ENCODE assay signal across 16 cellular contexts in the genomic region with DNA sequence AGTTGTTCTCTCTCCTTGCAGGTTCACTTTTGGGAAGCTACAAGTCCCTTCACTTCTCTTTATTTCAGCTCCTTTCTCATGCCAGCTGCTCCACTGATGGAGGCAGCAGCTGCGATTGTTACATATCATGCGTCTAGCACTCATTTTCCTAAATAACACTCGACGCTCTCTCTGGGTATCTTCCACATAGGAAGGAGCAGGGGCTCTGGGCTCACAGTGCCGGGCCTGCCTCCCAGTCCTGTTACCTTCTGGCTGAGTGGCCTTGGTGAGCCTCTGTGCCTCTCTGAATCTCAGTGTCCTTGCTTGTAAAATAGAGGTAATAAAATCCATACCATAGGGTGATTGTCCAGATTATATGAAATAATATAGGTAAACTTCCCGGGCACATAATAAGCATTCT.
A peak's percentile ranks its signal among the peaks of the same experiment; 100 is the strongest.
DNase-seq lines count a peak whose midpoint lies in the region; ATAC-seq and TF ChIP-seq lines count a peak whose summit lies in the region.
"Had no signal": no experiment of that assay in that cellular context is flagged by ENCODE, and none has a peak within 500 bp of the region (broad histone marks: within the 10 kb centered on the region; RNA-seq: fewer than 3 reads in every experiment).

No MANE protein-coding gene starts in this region.

- TF ChIP-seq POLR2A in IMR-90 (IDR thresholded peaks at IDR 0.05; ENCODE audit: low read depth, low read length) (no peak), adrenal gland (IDR thresholded peaks at IDR 0.05) (no peak)

- no peak overlapping the region for H3K27ac ChIP-seq in CD4-positive, alpha-beta memory T cell (ENCODE audit: low read depth, low read length)
- H3K27ac ChIP-seq in IMR-90 (ENCODE audit: insufficient read depth, low read length) = no peak overlapping the region
- peak overlapping the region; percentile 34 to 74 (median 52) for H3K27ac ChIP-seq in adrenal gland
- peak overlapping the region; percentile 68 for H3K27ac ChIP-seq in neutrophil
- H3K27ac ChIP-seq: breast epithelium had no signal

- no peaks in the 10 kb centered on the region for H3K9me3 ChIP-seq in CD4-positive, alpha-beta memory T cell (ENCODE audit: control insufficient read depth in 1 of 2, low read length in 2 of 2)
- H3K9me3 ChIP-seq in IMR-90 (ENCODE audit: control insufficient read depth, insufficient read depth, low read length) (no peaks in the 10 kb centered on the region), adrenal gland (replicated peaks in 1 of 3) (no peaks in the 10 kb centered on the region), neutrophil (no peaks in the 10 kb centered on the region)
- H3K9me3 ChIP-seq: breast epithelium, tibial nerve had no signal

- H3K9ac ChIP-seq in IMR-90 (ENCODE audit: low read depth, low read length) = no peak overlapping the region

- DNase-seq in CD4-positive, alpha-beta memory T cell = no peak
- DNase-seq in IMR-90 (no peak), adrenal gland (peak in 1 of 7 donors; percentile 19), NCI-H1694 treated with DMSO at 0.1 percent for 48 hours (lab: John Stamatoyannopoulos, UW) (no peak), sciatic nerve (ENCODE audit: low spot score) (no peak), GM13977 (ENCODE audit: low spot score) (no peak)
- DNase-seq: activated naive CD4-positive, alpha-beta T cell treated with anti-CD3 and anti-CD28 coated beads, Interleukin-2, amount 10 ng/mL, durations not matched to agents 7 days and 5 days; DMS153; NCI-H345 had no signal

- H3K4me3 ChIP-seq in CD4-positive, alpha-beta memory T cell (ENCODE audit: low read length in 2 of 2) = no peak overlapping the region
- H3K4me3 ChIP-seq in IMR-90 (ENCODE audit: insufficient read depth, low read depth, low read length) (no peak overlapping the region), adrenal gland (no peak overlapping the region), neutrophil (ENCODE audit: low read depth in 1 of 2, low read length in 1 of 2) (no peak overlapping the region)
- H3K4me3 ChIP-seq: breast epithelium, tibial nerve had no signal

- no peak overlapping the region for H3K56ac ChIP-seq in IMR-90 (ENCODE audit: extremely low read depth, insufficient read depth, low read length)

- H3K4me1 Mint-ChIP-seq in CD4-positive, alpha-beta memory T cell = peaks cover 19 to 56% (median 40%) of the 10 kb centered on the region in 4 donors

- H3K23ac ChIP-seq in IMR-90 (ENCODE audit: low read depth, low read length) = no peak overlapping the region

- H4K8ac ChIP-seq in IMR-90 (ENCODE audit: low read depth in 2 of 2, low read length in 2 of 2) = peak overlapping the region in 1 of 2 experiments; percentile 53; a peak in 2 of 4 replicates

- CTCF ChIA-PET in CD4-positive, alpha-beta memory T cell (lab: Charles Lee; ENCODE audit: partially characterized antibody) = interaction anchor here (0.8 kb wide), 2 partner anchors 9 to 57 kb away, joined by 3 read pairs; no protein-coding TSS in a partner anchor
- CTCF ChIA-PET in IMR-90 (lab: Yijun Ruan, JAX) = no interaction called here

- H2BK15ac ChIP-seq in IMR-90 (ENCODE audit: low read depth, low read length) = peak overlapping the region; percentile 53; the same call in 1 of the 3 replicates

- H4K91ac ChIP-seq in IMR-90 (ENCODE audit: insufficient read depth, low read depth, low read length) = peak overlapping the region; percentile 20

- peak overlapping the region; percentile 5; the same call in 1 of the 2 replicates for H2BK120ac ChIP-seq in IMR-90 (ENCODE audit: low read depth, low read length)

- H3K14ac ChIP-seq in IMR-90 (replicated peaks; ENCODE audit: low read depth, low read length) = peak overlapping the region; percentile 61; the same call in 1 of the 2 replicates

- no peaks in the 10 kb centered on the region for H3K4me1 ChIP-seq in CD4-positive, alpha-beta memory T cell (ENCODE audit: insufficient read depth, low read length)
- H3K4me1 ChIP-seq in IMR-90 (ENCODE audit: control insufficient read depth, insufficient read depth, low read length) = peaks cover 39% of the 10 kb centered on the region
- peaks cover 43 to 49% of the 10 kb centered on the region in 2 donors for H3K4me1 ChIP-seq in adrenal gland (replicated peaks in 1 of 2)
- peaks cover 46 to 57% of the 10 kb centered on the region in 2 experiments for H3K4me1 ChIP-seq in neutrophil (ENCODE audit: control insufficient read depth in 1 of 2, insufficient read depth in 1 of 2, low read depth in 1 of 2, low read length in 1 of 2)
- H3K4me1 ChIP-seq: breast epithelium had no signal

- peaks cover 0 to 2% (median 0%) of the 10 kb centered on the region in 8 donors for H3K9me3 Mint-ChIP-seq in CD4-positive, alpha-beta memory T cell
- H3K9me3 Mint-ChIP-seq: activated naive CD4-positive, alpha-beta T cell treated with anti-CD3 and anti-CD28 coated beads, Interleukin-2, amount 10 ng/mL, durations not matched to agents 7 days and 5 days; nephron; stimulated activated memory B cell treated with anti-CD40 and anti-IgM and Interleukin-4, amounts not matched to agents 10 μg/mL and 1 μg/mL and 100 μg/mL, for 72 hours had no signal

- TF ChIP-seq CTCF in IMR-90 (conservative IDR thresholded peaks at IDR 0.05; ENCODE audit: low read depth, low read length) = no peak
- TF ChIP-seq CTCF in adrenal gland (IDR thresholded peaks at IDR 0.05) = no peak
- TF ChIP-seq CTCF in neutrophil (IDR thresholded peaks at IDR 0.05) = no peak
- TF ChIP-seq CTCF in GM13977 (IDR thresholded peaks at IDR 0.05; ENCODE audit: extremely low read depth, insufficient read depth, missing control alignments) = no peak

- dilution Hi-C loops in IMR-90 (cut with HindIII; ENCODE audit: low sequenced_read_pairs, unreplicated experiment) = no loop called here

- no peaks in the 10 kb centered on the region for H4K20me1 ChIP-seq in IMR-90 (ENCODE audit: insufficient read depth, low read length)

- H3K27ac Mint-ChIP-seq in CD4-positive, alpha-beta memory T cell = peak overlapping the region in 6 of 7 donors; percentile 13 to 79 (median 43)
- H3K27ac Mint-ChIP-seq: stimulated activated memory B cell treated with anti-CD40 and anti-IgM and Interleukin-4, amounts not matched to agents 10 μg/mL and 1 μg/mL and 100 μg/mL, for 72 hours had no signal

- peak overlapping the region; percentile 65 for H2AK5ac ChIP-seq in IMR-90 (ENCODE audit: low read depth, low read length)

- H3K79me1 ChIP-seq in IMR-90 (ENCODE audit: low read depth in 1 of 2, low read length in 2 of 2) = peaks cover 9% of the 10 kb centered on the region in 2 experiments; a peak in 3 of 4 replicates

- H2AK9ac ChIP-seq in IMR-90 (replicated peaks; ENCODE audit: low read depth, low read length, poor library complexity) = no peak overlapping the region

- no CpG with 5 or more reads among the region's 6 CpGs for WGBS in IMR-90 (ENCODE audit: extremely low coverage in 2 of 2, insufficient read length in 1 of 2), 2 experiments
- 70 to 76% (median 73%) methylated on average over 6 of the region's 6 CpGs for WGBS in adrenal gland, 4 donors

- peaks cover 66 to 85% of the 10 kb centered on the region in 2 donors for H3K36me3 Mint-ChIP-seq in CD4-positive, alpha-beta memory T cell
- H3K36me3 Mint-ChIP-seq: stimulated activated memory B cell treated with anti-CD40 and anti-IgM and Interleukin-4, amounts not matched to agents 10 μg/mL and 1 μg/mL and 100 μg/mL, for 72 hours had no signal

- TF ChIP-seq RAD21 in IMR-90 (IDR thresholded peaks at IDR 0.05; ENCODE audit: low read length) = no peak

- no peak overlapping the region for H2AFZ ChIP-seq in IMR-90 (replicated peaks; ENCODE audit: low read length, poor library complexity)

- H3K27me3 Mint-ChIP-seq in CD4-positive, alpha-beta memory T cell = no peaks in the 10 kb centered on the region
- H3K27me3 Mint-ChIP-seq: activated naive CD4-positive, alpha-beta T cell treated with anti-CD3 and anti-CD28 coated beads, Interleukin-2, amount 10 ng/mL, durations not matched to agents 7 days and 5 days; stimulated activated memory B cell treated with anti-CD40 and anti-IgM and Interleukin-4, amounts not matched to agents 10 μg/mL and 1 μg/mL and 100 μg/mL, for 72 hours had no signal

- intact Hi-C loops in CD4-positive, alpha-beta memory T cell (cut with micrococcal nuclease) = loop anchor here (5.0 to 10.0 kb wide), 2 partner anchors 34 to 238 kb away; no protein-coding TSS in a partner anchor
- intact Hi-C loops in IMR-90 (cut with micrococcal nuclease) = no loop called here
- intact Hi-C loops in adrenal gland (cut with DNase I) = no loop called here
- intact Hi-C loops in sciatic nerve (cut with DNase I) = no loop called here

- peak overlapping the region; percentile 3; the same call in 1 of the 2 replicates for H3K4ac ChIP-seq in IMR-90 (ENCODE audit: low read depth, low read length)

- H3K18ac ChIP-seq in IMR-90 (ENCODE audit: low read depth, low read length) = peak overlapping the region; percentile 2

- peak overlapping the region; percentile 1; the same call in 1 of the 2 replicates for H4K5ac ChIP-seq in IMR-90 (ENCODE audit: low read depth, low read length)

- peaks cover 72% of the 10 kb centered on the region for H3K36me3 ChIP-seq in CD4-positive, alpha-beta memory T cell (ENCODE audit: insufficient read depth, low read length)
- H3K36me3 ChIP-seq in IMR-90 (ENCODE audit: control insufficient read depth, insufficient read depth, low read length) (no peaks in the 10 kb centered on the region), adrenal gland (replicated peaks in 1 of 2) (no peaks in the 10 kb centered on the region), neutrophil (no peaks in the 10 kb centered on the region)
- H3K36me3 ChIP-seq: breast epithelium, tibial nerve had no signal

- POLR2A ChIA-PET in CD4-positive, alpha-beta memory T cell (lab: Charles Lee; ENCODE audit: partially characterized antibody) = interaction anchor here (1.3 kb wide), 1 partner anchor 55 kb away, joined by 4 read pairs; no protein-coding TSS in a partner anchor
- POLR2A ChIA-PET in IMR-90 (lab: Charles Lee; ENCODE audit: unreplicated experiment) = no interaction called here

- H2BK5ac ChIP-seq in IMR-90 (ENCODE audit: low read depth, low read length, poor library complexity, severe bottlenecking) = no peak overlapping the region

- H3K4me2 ChIP-seq in IMR-90 (ENCODE audit: low read depth, low read length) = no peak overlapping the region

- no TSS peak for BruUV-seq in IMR-90 (replicated peaks; lab: Mats Ljungman, UMichigan)

- peak overlapping the region in 1 of 8 donors; percentile 41 for H3K4me3 Mint-ChIP-seq in CD4-positive, alpha-beta memory T cell
- H3K4me3 Mint-ChIP-seq: activated naive CD4-positive, alpha-beta T cell treated with anti-CD3 and anti-CD28 coated beads, Interleukin-2, amount 10 ng/mL, durations not matched to agents 7 days and 5 days; nephron; stimulated activated memory B cell treated with anti-CD40 and anti-IgM and Interleukin-4, amounts not matched to agents 10 μg/mL and 1 μg/mL and 100 μg/mL, for 72 hours had no signal

- in situ Hi-C loops in IMR-90 (cut with MboI; ENCODE audit: low sequenced_read_pairs) (no loop called here), GM13977 (cut with MboI; ENCODE audit: low pct_unique_long_range_greater_than_20kb, low sequenced_read_pairs, unreplicated experiment) (no loop called here)

- H3K27me3 ChIP-seq in CD4-positive, alpha-beta memory T cell (ENCODE audit: insufficient read depth, low read length) = no peaks in the 10 kb centered on the region
- H3K27me3 ChIP-seq in IMR-90 (ENCODE audit: control insufficient read depth, insufficient read depth, low read length) (no peaks in the 10 kb centered on the region), adrenal gland (no peaks in the 10 kb centered on the region), neutrophil (no peaks in the 10 kb centered on the region)
- H3K27me3 ChIP-seq: breast epithelium, tibial nerve had no signal

- H3K9me1 ChIP-seq in IMR-90 (ENCODE audit: insufficient read depth, low read length) = peaks cover 30% of the 10 kb centered on the region

- no peak for ATAC-seq in IMR-90 (ENCODE audit: low read depth)
- no peak for ATAC-seq in sciatic nerve
- no peak for ATAC-seq in HG03159 (IDR thresholded peaks at IDR 0.05; ENCODE audit: unreplicated experiment)
- ATAC-seq: esophagus mucosa had no signal

- H2BK20ac ChIP-seq in IMR-90 (ENCODE audit: low read depth, low read length) = 0 out of 2 replicates have a peak overlapping the region, but pooled peaks have one; percentile 20

Comparison
In these comparisons a context has a peak if more than half of its experiments do, and no peak if none do; other contexts are left out.
1. H3K27ac ChIP-seq: peak in adrenal gland (5 of 5) and neutrophil (single experiment); none in CD4-positive, alpha-beta memory T cell (single experiment) and IMR-90 (single experiment).